Comparison of ENCODE assay signal across 2 cellular contexts in genomic region chr2:196598412-196598811, GRCh38.
TF ChIP-seq lines count a peak whose summit lies in the region.

No MANE protein-coding gene starts in this region.

TF ChIP-seq in HepG2, 621 proteins besides CTCF, POLR2A, EP300 and RAD21:
- TF ChIP-seq ZNF749 (CRISPR knock-in tag; IDR thresholded peaks at IDR 0.05; ENCODE audit: borderline replicate concordance) (no peak), HNRNPK (IDR thresholded peaks at IDR 0.05; ENCODE audit: low read depth, low read length, poor library complexity, severe bottlenecking) (peak; percentile 68), HMGXB3 (CRISPR knock-in tag; IDR thresholded peaks at IDR 0.05; ENCODE audit: borderline replicate concordance) (no peak), ZNF552 (CRISPR knock-in tag; IDR thresholded peaks at IDR 0.05; ENCODE audit: borderline replicate concordance) (no peak), ZBTB8A (CRISPR knock-in tag; IDR thresholded peaks at IDR 0.05; ENCODE audit: borderline replicate concordance, low read depth) (no peak), LCORL (IDR thresholded peaks at IDR 0.05) (no peak), LCORL (CRISPR knock-in tag; IDR thresholded peaks at IDR 0.05) (no peak)

TF ChIP-seq in HCT116, 20 proteins besides CTCF, POLR2A, EP300 and RAD21:
- TF ChIP-seq POLR2AphosphoS5 (IDR thresholded peaks at IDR 0.05; ENCODE audit: low read depth, low read length) (no peak), TCF7L2 (IDR thresholded peaks at IDR 0.05; ENCODE audit: borderline replicate concordance, extremely low read depth, insufficient read depth, insufficient read length) (no peak), ZNF274 (IDR thresholded peaks at IDR 0.05; ENCODE audit: low read depth, low read length) (no peak), MAX (IDR thresholded peaks at IDR 0.05) (no peak), JUND (IDR thresholded peaks at IDR 0.05) (no peak), ELF1 (IDR thresholded peaks at IDR 0.05; ENCODE audit: borderline replicate concordance, low read depth) (no peak), CBX3 (IDR thresholded peaks at IDR 0.05; ENCODE audit: low read depth) (no peak)
